In genomic region chr3:99864289-99864688, GRCh38 we compare ENCODE assay signal across 18 cellular contexts. TPM values are rescaled to one million over a fixed set of nuclear protein-coding genes. Genes with fewer than 3 reads are reported as not detected.
A peak's percentile ranks its signal among the peaks of the same experiment; 100 is the strongest.
DNase-seq lines count a peak whose midpoint lies in the region; ATAC-seq, FAIRE-seq and TF ChIP-seq lines count a peak whose summit lies in the region.
"Had no signal": no experiment of that assay in that cellular context is flagged by ENCODE, and none has a peak within 500 bp of the region (broad histone marks: within the 10 kb centered on the region; RNA-seq: fewer than 3 reads in every experiment).

No MANE protein-coding gene starts in this region.

- H3K79me2 ChIP-seq in HepG2 (ENCODE audit: insufficient read depth, low read length) (peaks cover 100% of the 10 kb centered on the region), smooth muscle cell (ENCODE audit: low read depth) (peaks cover 89% of the 10 kb centered on the region)

- H3K4me3 ChIP-seq in HepG2 (replicated peaks in 1 of 3; ENCODE audit: insufficient read depth in 1 of 3, low read depth in 2 of 3, low read length in 3 of 3) (no peak overlapping the region), right lobe of liver (no peak overlapping the region), gastroesophageal sphincter (no peak overlapping the region), smooth muscle cell (no peak overlapping the region), vagina (no peak overlapping the region)
- H3K4me3 ChIP-seq: BLaER1 treated with 17β-estradiol and CSF1 and Interleukin-3, amounts not matched to agents 10 nM and 100 nM had no signal

- ATAC-seq in HepG2 (no peak), right lobe of liver (no peak), gastroesophageal sphincter (no peak), HG03521 (IDR thresholded peaks at IDR 0.05; ENCODE audit: unreplicated experiment) (no peak)

- H3K4me2 ChIP-seq in HepG2 (ENCODE audit: low read depth, low read length): peak overlapping the region; percentile 30; the same call in 1 of the 2 replicates
- H3K4me2 ChIP-seq in smooth muscle cell: peak overlapping the region; percentile 24
- H3K4me2 ChIP-seq: BLaER1 treated with 17β-estradiol and CSF1 and Interleukin-3, amounts not matched to agents 10 nM and 100 nM had no signal

- WGBS in HepG2 (ENCODE audit: low lambda C conversion rate): 100% methylated on average over 2 of the region's 2 CpGs
- WGBS in right lobe of liver (ENCODE audit: insufficient coverage, low coverage, low lambda C conversion rate, missing lambda C conversion rate): 95% methylated on average over 2 of the region's 2 CpGs
- 80 to 92% methylated on average over 2 of the region's 2 CpGs for WGBS in gastroesophageal sphincter (ENCODE audit: low coverage in 1 of 2), 2 donors
- WGBS in smooth muscle cell (ENCODE audit: low lambda C conversion rate): 100% methylated on average over 2 of the region's 2 CpGs

- CTCF ChIA-PET in HepG2 (lab: Yijun Ruan, JAX; ENCODE audit: low intra/inter-chr PET ratio, low total read pairs): no interaction called here

- TF ChIP-seq RAD21 in HepG2 (CRISPR knock-in tag; IDR thresholded peaks at IDR 0.05): no peak

- H3K4me1 ChIP-seq in HepG2 (ENCODE audit: insufficient read depth, low read length) (peaks cover 95% of the 10 kb centered on the region), right lobe of liver (no peaks in the 10 kb centered on the region), gastroesophageal sphincter (peaks cover 46 to 100% (median 47%) of the 10 kb centered on the region in 3 donors), smooth muscle cell (ENCODE audit: low read depth) (peaks cover 44% of the 10 kb centered on the region), vagina (peaks cover 49% of the 10 kb centered on the region)

- peaks cover 99% of the 10 kb centered on the region for H4K20me1 ChIP-seq in HepG2 (ENCODE audit: insufficient read depth, low read length)
- peaks cover 74% of the 10 kb centered on the region for H4K20me1 ChIP-seq in smooth muscle cell (ENCODE audit: low read depth)

- no peaks in the 10 kb centered on the region for H3K9me3 ChIP-seq in HepG2 (ENCODE audit: low read length)
- H3K9me3 ChIP-seq in right lobe of liver: no peaks in the 10 kb centered on the region
- no peaks in the 10 kb centered on the region for H3K9me3 ChIP-seq in gastroesophageal sphincter
- H3K9me3 ChIP-seq in smooth muscle cell (replicated peaks; ENCODE audit: low read depth): no peaks in the 10 kb centered on the region
- H3K9me3 ChIP-seq in vagina: no peaks in the 10 kb centered on the region
- H3K9me3 ChIP-seq: BLaER1 treated with 17β-estradiol and CSF1 and Interleukin-3, amounts not matched to agents 10 nM and 100 nM had no signal

- TF ChIP-seq CTCF in HepG2 (CRISPR knock-in tag; IDR thresholded peaks at IDR 0.05): no peak
- TF ChIP-seq CTCF in right lobe of liver (IDR thresholded peaks at IDR 0.05): no peak
- TF ChIP-seq CTCF in gastroesophageal sphincter (IDR thresholded peaks at IDR 0.05): no peak
- no peak for TF ChIP-seq CTCF in smooth muscle cell (IDR thresholded peaks at IDR 0.05; ENCODE audit: borderline replicate concordance, insufficient read depth, poor library complexity, severe bottlenecking)
- TF ChIP-seq CTCF in vagina (IDR thresholded peaks at IDR 0.05): no peak
- TF ChIP-seq CTCF in GM20000 (IDR thresholded peaks at IDR 0.05; ENCODE audit: extremely low read depth, missing control alignments): no peak

- DNase-seq in HepG2 (ENCODE audit: low spot score) (no peak), right lobe of liver (no peak), smooth muscle cell (lab: John Stamatoyannopoulos, UW; ENCODE audit: unreplicated experiment) (no peak), vagina (ENCODE audit: extremely low spot score in 2 of 2) (no peak), GM20000 (ENCODE audit: low spot score) (no peak), C1 segment of cervical spinal cord (lab: John Stamatoyannopoulos, UW) (no peak)
- DNase-seq: DMS79 treated with DMSO at 0.1 percent for 48 hours; HCEC 1CT; NCI-H187; NCI-H446 treated with DMSO at 0.1 percent for 48 hours; NK-92 treated with Interleukin-12 subunit alpha and Interleukin-12 subunit beta, amount 100 ng/mL, for 24 hours; RPMI8226 had no signal

- TF ChIP-seq EP300 in HepG2 (IDR thresholded peaks at IDR 0.05; ENCODE audit: low read depth in 2 of 2, low read length in 2 of 2) (no peak), HepG2 (CRISPR knock-in tag; IDR thresholded peaks at IDR 0.05; ENCODE audit: borderline replicate concordance) (no peak), gastroesophageal sphincter (IDR thresholded peaks at IDR 0.05) (no peak)

- intact Hi-C loops in HepG2 (cut with micrococcal nuclease; ENCODE audit: unreplicated experiment): no loop called here
- intact Hi-C loops in right lobe of liver (cut with DNase I): no loop called here
- intact Hi-C loops in vagina (cut with DNase I): no loop called here

- H3K27ac ChIP-seq in HepG2 (ENCODE audit: extremely low read length, insufficient read depth, low read length) (no peak overlapping the region), right lobe of liver (no peak overlapping the region), gastroesophageal sphincter (peak overlapping the region; percentile 43 to 97 (median 88)), smooth muscle cell (ENCODE audit: low read depth) (peak overlapping the region; percentile 98), vagina (no peak overlapping the region)
- H3K27ac ChIP-seq: BLaER1 treated with 17β-estradiol and CSF1 and Interleukin-3, amounts not matched to agents 10 nM and 100 nM; HL-60 had no signal

- FAIRE-seq in HepG2 (lab: Jason Lieb, UNC): no peak
- FAIRE-seq: G401.6, HTR-8/SVneo had no signal

- H3K36me3 ChIP-seq in HepG2 (replicated peaks in 1 of 2; ENCODE audit: control insufficient read depth in 1 of 2, insufficient read depth in 2 of 2, low read length in 2 of 2) (peaks cover 28 to 77% of the 10 kb centered on the region in 2 experiments), right lobe of liver (no peaks in the 10 kb centered on the region), gastroesophageal sphincter (peaks cover 0 to 34% of the 10 kb centered on the region in 2 donors), smooth muscle cell (ENCODE audit: low read depth) (no peaks in the 10 kb centered on the region), vagina (peaks cover 0 to 5% of the 10 kb centered on the region in 2 donors)

- in situ Hi-C loops in HepG2 (cut with HindIII; ENCODE audit: extremely low pct_ligation_motif_present, low pct_unique_long_range_greater_than_20kb): no loop called here

- H3K27me3 ChIP-seq in HepG2 (ENCODE audit: control insufficient read depth in 1 of 2, insufficient read depth in 2 of 2, low read length in 2 of 2) (no peaks in the 10 kb centered on the region), right lobe of liver (no peaks in the 10 kb centered on the region), gastroesophageal sphincter (no peaks in the 10 kb centered on the region), smooth muscle cell (ENCODE audit: low read depth) (no peaks in the 10 kb centered on the region), vagina (no peaks in the 10 kb centered on the region)
- H3K27me3 ChIP-seq: BLaER1 treated with 17β-estradiol and CSF1 and Interleukin-3, amounts not matched to agents 10 nM and 100 nM had no signal

- no peak for TF ChIP-seq POLR2A in HepG2 (IDR thresholded peaks at IDR 0.05; ENCODE audit: insufficient read depth in 1 of 2, low read depth in 2 of 2, low read length in 2 of 2)
- no peak for TF ChIP-seq POLR2A in right lobe of liver (IDR thresholded peaks at IDR 0.05)
- TF ChIP-seq POLR2A in gastroesophageal sphincter (IDR thresholded peaks at IDR 0.05): no peak
- TF ChIP-seq POLR2A in vagina (IDR thresholded peaks at IDR 0.05): no peak

- H2AFZ ChIP-seq in HepG2 (ENCODE audit: low read length): no peak overlapping the region
- H2AFZ ChIP-seq in smooth muscle cell (ENCODE audit: low read depth): no peak overlapping the region

- H3F3A ChIP-seq in smooth muscle cell (ENCODE audit: low read depth): peaks cover 43% of the 10 kb centered on the region

- no TSS peak for BruUV-seq in HepG2 (replicated peaks; lab: Mats Ljungman, UMichigan)

- POLR2A ChIA-PET in HepG2 (lab: Yijun Ruan, JAX): interaction anchor here (1.1 kb wide), 1 partner anchor 390 kb away, joined by 3 read pairs; no protein-coding TSS in a partner anchor

- no peak overlapping the region for H3K9ac ChIP-seq in HepG2 (ENCODE audit: insufficient read depth, low read depth, low read length)
- H3K9ac ChIP-seq in smooth muscle cell (ENCODE audit: low read depth): no peak overlapping the region
- H3K9ac ChIP-seq: BLaER1 treated with 17β-estradiol and CSF1 and Interleukin-3, amounts not matched to agents 10 nM and 100 nM had no signal

TF ChIP-seq in HepG2, 621 proteins besides CTCF, POLR2A, EP300 and RAD21 (continues in another document):
- no peak for TF ChIP-seq MAX (IDR thresholded peaks at IDR 0.05)

RNA-seq across cellular contexts. Expression of gene CMSS1, which starts 46.6 kb away (rescaled TPM):
- 48.7 and 84.6 TPM in 2 replicates for total RNA-seq in HepG2 (2016; rRNA removed; fragmentation: Illumina TruSeq; extraction: Trizol)
- 22.7 and 23.9 TPM in 2 replicates for total RNA-seq in HepG2 (2016; cell fraction: cytosol; rRNA removed; fragmentation: Illumina TruSeq; extraction: Trizol; ENCODE audit: low read depth)
- 58.0 and 83.6 TPM in 2 replicates for total RNA-seq in HepG2 (2016; cell fraction: insoluble cytoplasmic fraction; rRNA removed; fragmentation: Illumina TruSeq; extraction: Trizol)
- total RNA-seq in HepG2 (2016; cell fraction: membrane; rRNA removed; fragmentation: Illumina TruSeq; extraction: Trizol): 35.7 and 38.1 TPM in 2 replicates
- 32.8 and 34.1 TPM in 2 replicates for total RNA-seq in HepG2 (2016; cell fraction: nucleus; rRNA removed; fragmentation: Illumina TruSeq; extraction: Trizol)
- polyA plus RNA-seq in HepG2 (2011; rRNA removed): 4.2 and 6.4 TPM in 2 replicates
- 2.9 and 4.7 TPM in 2 replicates for polyA plus RNA-seq in HepG2 (2011; cell fraction: cytosol; rRNA removed)
- 1.4 and 2.2 TPM in 2 replicates for polyA plus RNA-seq in HepG2 (2011; cell fraction: nucleus; rRNA removed)
- polyA plus RNA-seq in HepG2 (2012): 21.0 and 28.1 TPM in 2 replicates
- 25.4 and 39.7 TPM in 2 replicates for polyA plus RNA-seq in HepG2 (2016; cell fraction: cytosol; fragmentation: Illumina TruSeq; extraction: Trizol; ENCODE audit: low read depth)
- polyA plus RNA-seq in HepG2 (2016; cell fraction: insoluble cytoplasmic fraction; fragmentation: Illumina TruSeq; extraction: Trizol; ENCODE audit: low read depth): 89.7 and 91.9 TPM in 2 replicates
- polyA plus RNA-seq in HepG2 (2016; cell fraction: membrane; fragmentation: Illumina TruSeq; extraction: Trizol; ENCODE audit: low read depth): 36.2 and 40.4 TPM in 2 replicates
- 38.0 and 40.1 TPM in 2 replicates for polyA plus RNA-seq in HepG2 (2016; cell fraction: nucleus; fragmentation: Illumina TruSeq; extraction: Trizol; ENCODE audit: insufficient read depth, low read depth)
- 6.4 and 8.1 TPM in 2 replicates for polyA minus RNA-seq in HepG2 (2011; rRNA and poly(A)+ RNA removed; ENCODE audit: low replicate concordance)
- polyA minus RNA-seq in HepG2 (2011; cell fraction: cytosol; rRNA and poly(A)+ RNA removed): 5.3 and 6.2 TPM in 2 replicates
- 8.4 and 9.8 TPM in 2 replicates for polyA minus RNA-seq in HepG2 (2011; cell fraction: nucleus; rRNA and poly(A)+ RNA removed)
- total RNA-seq in right lobe of liver: 10 to 100 TPM; 10.1 to 14.6 (median 11.6) TPM
- 10 to 100 TPM; 15.2 to 20.8 (median 16.6) TPM for total RNA-seq in gastroesophageal sphincter
- total RNA-seq in smooth muscle cell: 11.6 and 19.2 TPM in 2 replicates
- 19.7 and 24.1 TPM in 2 replicates for polyA plus RNA-seq in smooth muscle cell
- total RNA-seq in vagina: 21.4 TPM

Comparison
In these comparisons a context has a peak if more than half of its experiments do, and no peak if none do; other contexts are left out.
1. H3K27ac ChIP-seq: peak in gastroesophageal sphincter (4 of 4) and smooth muscle cell (single experiment); none in HepG2 (single experiment), right lobe of liver (0 of 3) and vagina (single experiment).